8 cellular contexts compared by ENCODE assay signal in genomic region chr1:50735443-50735842, GRCh38.
DNase-seq lines count a peak whose midpoint lies in the region; ATAC-seq, FAIRE-seq and TF ChIP-seq lines count a peak whose summit lies in the region.

No MANE protein-coding gene starts in this region.

- TF ChIP-seq CTCF in HepG2 (CRISPR knock-in tag; IDR thresholded peaks at IDR 0.05) (no peak), coronary artery (IDR thresholded peaks at IDR 0.05) (no peak)

- WGBS in HepG2 (ENCODE audit: low lambda C conversion rate), result 65% methylated on average over 2 of the region's 2 CpGs

- peak; percentile 19 for DNase-seq in CD1c-positive myeloid dendritic cell (ENCODE audit: extremely low spot score)
- DNase-seq in HT-29 (ENCODE audit: low spot score), result peak; percentile 39
- DNase-seq in amniotic epithelial cell (ENCODE audit: low read depth), result peak; percentile 20
- DNase-seq in HepG2 (ENCODE audit: low spot score), result no peak
- DNase-seq in substantia nigra (lab: John Stamatoyannopoulos, UW), result no peak
- no peak for DNase-seq in coronary artery (ENCODE audit: low spot score)
- no peak for DNase-seq in activated CD8-positive, alpha-beta memory T cell treated with anti-CD3 and anti-CD28 coated beads, Interleukin-2, amount 50 U/mL, for 48 hours

- H3K9ac ChIP-seq in HepG2 (ENCODE audit: insufficient read depth, low read depth, low read length), result no peak overlapping the region

- no peak overlapping the region for H2AFZ ChIP-seq in HepG2 (ENCODE audit: low read length)

- TF ChIP-seq EP300 in HepG2 (IDR thresholded peaks at IDR 0.05; ENCODE audit: low read depth in 2 of 2, low read length in 2 of 2) (no peak), HepG2 (CRISPR knock-in tag; IDR thresholded peaks at IDR 0.05; ENCODE audit: borderline replicate concordance) (no peak)

- no peak for TF ChIP-seq POLR2A in HepG2 (IDR thresholded peaks at IDR 0.05; ENCODE audit: insufficient read depth in 1 of 2, low read depth in 2 of 2, low read length in 2 of 2)

- POLR2A ChIA-PET in HepG2 (lab: Yijun Ruan, JAX), result no interaction called here

- ATAC-seq in HepG2, result no peak
- ATAC-seq in HG03139 (IDR thresholded peaks at IDR 0.05; ENCODE audit: unreplicated experiment), result no peak

- H3K4me1 ChIP-seq in HepG2 (ENCODE audit: insufficient read depth, low read length), result no peaks in the 10 kb centered on the region

- H3K27me3 ChIP-seq in HepG2 (ENCODE audit: control insufficient read depth in 1 of 2, insufficient read depth in 2 of 2, low read length in 2 of 2), result no peaks in the 10 kb centered on the region

- H4K20me1 ChIP-seq in HepG2 (ENCODE audit: insufficient read depth, low read length), result no peaks in the 10 kb centered on the region

- H3K4me2 ChIP-seq in HepG2 (ENCODE audit: low read depth, low read length), result no peak overlapping the region

- no peaks in the 10 kb centered on the region for H3K79me2 ChIP-seq in HepG2 (ENCODE audit: insufficient read depth, low read length)

- no peak overlapping the region for H3K27ac ChIP-seq in HepG2 (ENCODE audit: extremely low read length, insufficient read depth, low read length)
- no peak overlapping the region for H3K27ac ChIP-seq in substantia nigra (ENCODE audit: low read depth, low read length, poor library complexity, severe bottlenecking)
- no peak overlapping the region for H3K27ac ChIP-seq in coronary artery

- H3K4me3 ChIP-seq in HepG2 (replicated peaks in 1 of 3; ENCODE audit: insufficient read depth in 1 of 3, low read depth in 2 of 3, low read length in 3 of 3) (no peak overlapping the region), coronary artery (no peak overlapping the region)

- no peak for FAIRE-seq in HepG2 (lab: Jason Lieb, UNC)

- in situ Hi-C loops in HepG2 (cut with HindIII; ENCODE audit: extremely low pct_ligation_motif_present, low pct_unique_long_range_greater_than_20kb), result no loop called here

- H3K36me3 ChIP-seq in HepG2 (replicated peaks in 1 of 2; ENCODE audit: control insufficient read depth in 1 of 2, insufficient read depth in 2 of 2, low read length in 2 of 2), result peaks cover 2 to 11% of the 10 kb centered on the region in 2 experiments; a peak in 3 of 5 replicates

- intact Hi-C loops in HepG2 (cut with micrococcal nuclease; ENCODE audit: unreplicated experiment), result loop anchor here (1.0 kb wide), 1 partner anchor 367 kb away; no protein-coding TSS in a partner anchor

- CTCF ChIA-PET in HepG2 (lab: Yijun Ruan, JAX; ENCODE audit: low intra/inter-chr PET ratio, low total read pairs), result interaction anchor here (1.6 kb wide), 1 partner anchor 367 kb away, joined by 4 read pairs; no protein-coding TSS in a partner anchor

- no peaks in the 10 kb centered on the region for H3K9me3 ChIP-seq in HepG2 (ENCODE audit: low read length)

- no TSS peak for BruUV-seq in HepG2 (replicated peaks; lab: Mats Ljungman, UMichigan)

- TF ChIP-seq RAD21 in HepG2 (CRISPR knock-in tag; IDR thresholded peaks at IDR 0.05), result no peak

TF ChIP-seq in HepG2, 621 proteins besides CTCF, POLR2A, EP300 and RAD21:
- TF ChIP-seq STAG1 (CRISPR knock-in tag; IDR thresholded peaks at IDR 0.05) (peak; percentile 23; the same call in 1 of the 2 replicates), KAT2B (IDR thresholded peaks at IDR 0.05; ENCODE audit: borderline replicate concordance, low read depth, low read length) (no peak)

Comparison
In these comparisons a context has a peak if more than half of its experiments do, and no peak if none do; other contexts are left out.
1. DNase-seq: peak in CD1c-positive myeloid dendritic cell (single experiment), HT-29 (single experiment) and amniotic epithelial cell (single experiment); none in HepG2 (single experiment), substantia nigra (0 of 49), coronary artery (single experiment) and activated CD8-positive, alpha-beta memory T cell treated with anti-CD3 and anti-CD28 coated beads, Interleukin-2, amount 50 U/mL, for 48 hours (single experiment).